Comparison of ENCODE assay signal across 23 cellular contexts in genomic region chr2:98787700-98788099, GRCh38. TPM values are rescaled to one million over a fixed set of nuclear protein-coding genes. Genes with fewer than 3 reads are reported as not detected.
A peak's percentile ranks its signal among the peaks of the same experiment; 100 is the strongest.
DNase-seq lines count a peak whose midpoint lies in the region; ATAC-seq and TF ChIP-seq lines count a peak whose summit lies in the region.
"Had no signal": no experiment of that assay in that cellular context is flagged by ENCODE, and none has a peak within 500 bp of the region (broad histone marks: within the 10 kb centered on the region; RNA-seq: fewer than 3 reads in every experiment).

No MANE protein-coding gene starts in this region.

- intact Hi-C loops in dorsolateral prefrontal cortex (cut with DNase I): no loop called here

- H3K9me3 ChIP-seq in BLaER1 treated with 17β-estradiol and CSF1 and Interleukin-3, amounts not matched to agents 10 nM and 100 nM (replicated peaks in 1 of 11): peaks cover 2 to 5% (median 3%) of the 10 kb centered on the region in 11 experiments; a peak in 21 of 22 replicates
- H3K9me3 ChIP-seq in HEK293 (ENCODE audit: control insufficient read depth, insufficient read depth, low read depth, low read length): no peaks in the 10 kb centered on the region
- H3K9me3 ChIP-seq in WERI-Rb-1 (ENCODE audit: severe bottlenecking): no peaks in the 10 kb centered on the region
- H3K9me3 ChIP-seq in osteoblast (ENCODE audit: low read depth, low read length): no peaks in the 10 kb centered on the region
- H3K9me3 ChIP-seq: BE2C, SJSA1 had no signal

- POLR2A ChIA-PET in HEK293 (lab: Yijun Ruan, JAX): no interaction called here

- H3K9ac ChIP-seq in BLaER1 treated with 17β-estradiol and CSF1 and Interleukin-3, amounts not matched to agents 10 nM and 100 nM: peak overlapping the region in 7 of 11 experiments; percentile 2 to 64 (median 55); a peak in 9 of 22 replicates

- DNase-seq in WERI-Rb-1 (peak; percentile 61), osteoblast (ENCODE audit: insufficient read length, low spot score, missing footprints) (peak; percentile 14), medulla oblongata (ENCODE audit: extremely low spot score) (no peak), dorsolateral prefrontal cortex (no peak)
- no peak for DNase-seq in stimulated activated CD4-positive, alpha-beta T cell treated with anti-CD3 and anti-CD28 coated beads, Interleukin-15, amount 100 ng/mL, for 24 hours
- DNase-seq: BE2C; CD4-positive, alpha-beta T cell; COR-L47; DMS153; GOT3; KG1; NCI-H1105; NCI-H146; NCI-H2029; NCI-H2227 treated with DMSO at 0.1 percent for 48 hours; NCI-H510A; NK-92 treated with Interleukin-12 subunit alpha and Interleukin-12 subunit beta, amount 100 ng/mL, for 24 hours; OCI-M1 had no signal

- peak overlapping the region in 4 of 10 experiments; percentile 27 to 49 (median 38); a peak in 5 of 20 replicates for H3K4me3 ChIP-seq in BLaER1 treated with 17β-estradiol and CSF1 and Interleukin-3, amounts not matched to agents 10 nM and 100 nM
- no peak overlapping the region for H3K4me3 ChIP-seq in HEK293 (ENCODE audit: low read depth, low read length)
- H3K4me3 ChIP-seq in WERI-Rb-1 (ENCODE audit: low read depth, low read length): no peak overlapping the region
- no peak overlapping the region for H3K4me3 ChIP-seq in osteoblast (ENCODE audit: insufficient read depth, low read length)
- no peak overlapping the region for H3K4me3 ChIP-seq in dorsolateral prefrontal cortex
- H3K4me3 ChIP-seq: SJSA1 had no signal

- peak overlapping the region in 8 of 11 experiments; percentile 8 to 74 (median 57); a peak in 15 of 22 replicates for H3K27ac ChIP-seq in BLaER1 treated with 17β-estradiol and CSF1 and Interleukin-3, amounts not matched to agents 10 nM and 100 nM
- no peak overlapping the region for H3K27ac ChIP-seq in HEK293 (ENCODE audit: extremely low read depth, low read depth, low read length)
- no peak overlapping the region; the same call in 1 of the 2 replicates for H3K27ac ChIP-seq in WERI-Rb-1
- H3K27ac ChIP-seq in osteoblast (ENCODE audit: low read depth, low read length): no peak overlapping the region
- H3K27ac ChIP-seq in dorsolateral prefrontal cortex: no peak overlapping the region
- H3K27ac ChIP-seq: SJSA1 had no signal

- H3K36me3 ChIP-seq in BLaER1 treated with 17β-estradiol and CSF1 and Interleukin-3, amounts not matched to agents 10 nM and 100 nM: no peaks in the 10 kb centered on the region
- H3K36me3 ChIP-seq in HEK293 (ENCODE audit: control insufficient read depth in 2 of 2, insufficient read depth in 1 of 2, low read length in 2 of 2) (no peaks in the 10 kb centered on the region), WERI-Rb-1 (no peaks in the 10 kb centered on the region), osteoblast (ENCODE audit: insufficient read depth, low read length) (no peaks in the 10 kb centered on the region)
- H3K36me3 ChIP-seq: BE2C, SJSA1 had no signal

- H4K20me1 ChIP-seq in BLaER1 treated with 17β-estradiol and CSF1 and Interleukin-3, amounts not matched to agents 10 nM and 100 nM: no peaks in the 10 kb centered on the region
- no peaks in the 10 kb centered on the region for H4K20me1 ChIP-seq in osteoblast (ENCODE audit: insufficient read depth, low read length)

- peaks cover 23 to 54% (median 49%) of the 10 kb centered on the region in 10 experiments for H3K4me1 ChIP-seq in BLaER1 treated with 17β-estradiol and CSF1 and Interleukin-3, amounts not matched to agents 10 nM and 100 nM
- H3K4me1 ChIP-seq in HEK293 (ENCODE audit: control insufficient read depth, insufficient read depth, low read length) (peaks cover 2% of the 10 kb centered on the region; the same call in 1 of the 2 replicates), osteoblast (ENCODE audit: insufficient read depth, low read length) (no peaks in the 10 kb centered on the region)
- H3K4me1 ChIP-seq: BE2C, SJSA1 had no signal

- H3K4me2 ChIP-seq in BLaER1 treated with 17β-estradiol and CSF1 and Interleukin-3, amounts not matched to agents 10 nM and 100 nM: peak overlapping the region; percentile 73 to 97 (median 90)
- H3K4me2 ChIP-seq in osteoblast (ENCODE audit: insufficient read depth, low read length): no peak overlapping the region

- H3K27me3 ChIP-seq in BLaER1 treated with 17β-estradiol and CSF1 and Interleukin-3, amounts not matched to agents 10 nM and 100 nM: no peaks in the 10 kb centered on the region
- H3K27me3 ChIP-seq in WERI-Rb-1 (ENCODE audit: insufficient read depth, low read depth, severe bottlenecking): no peaks in the 10 kb centered on the region
- H3K27me3 ChIP-seq in osteoblast (ENCODE audit: insufficient read depth, low read length): peaks cover 15% of the 10 kb centered on the region
- no peaks in the 10 kb centered on the region for H3K27me3 ChIP-seq in dorsolateral prefrontal cortex
- H3K27me3 ChIP-seq: BE2C, SJSA1 had no signal

- no peak for ATAC-seq in HG03097 (IDR thresholded peaks at IDR 0.05; ENCODE audit: low FRiP score, unreplicated experiment)
- ATAC-seq: HCT116 had no signal

- TF ChIP-seq CTCF in HEK293 (tag by site-specific recombination; IDR thresholded peaks at IDR 0.05) (no peak), WERI-Rb-1 (IDR thresholded peaks at IDR 0.05; ENCODE audit: low read depth, low read length) (no peak), osteoblast (IDR thresholded peaks at IDR 0.05; ENCODE audit: extremely low read depth, low read depth, low read length) (no peak), dorsolateral prefrontal cortex (IDR thresholded peaks at IDR 0.05 in 54 of 56, conservative IDR thresholded peaks at IDR 0.05 in 2 of 56; ENCODE audit: low read depth in 1 of 56, partially characterized antibody in 56 of 56) (no peak)

- CTCF ChIA-PET in HEK293 (lab: Yijun Ruan, JAX): no interaction called here

- H2AFZ ChIP-seq in osteoblast (ENCODE audit: low read length): no peak overlapping the region

- no peaks in the 10 kb centered on the region for H3K79me2 ChIP-seq in osteoblast (ENCODE audit: insufficient read depth, low read length)

TF ChIP-seq in HEK293, 187 proteins besides CTCF, POLR2A, EP300 and RAD21:
- peak; percentile 35; the same call in 1 of the 2 replicates for TF ChIP-seq EGR2 (tag by site-specific recombination; IDR thresholded peaks at IDR 0.05; ENCODE audit: low read depth)
- TF ChIP-seq YY1 (tag by site-specific recombination; IDR thresholded peaks at IDR 0.05): no peak
- 0 out of 2 replicates have a peak, but pooled peaks have one; percentile 16 for TF ChIP-seq ZFHX2 (tag by site-specific recombination; conservative IDR thresholded peaks at IDR 0.05)
- TF ChIP-seq HOXA7 (CRISPR knock-in tag; IDR thresholded peaks at IDR 0.05; ENCODE audit: borderline replicate concordance): no peak
- TF ChIP-seq IKZF3 (tag by site-specific recombination; IDR thresholded peaks at IDR 0.05): no peak
- TF ChIP-seq, protein P1, sequence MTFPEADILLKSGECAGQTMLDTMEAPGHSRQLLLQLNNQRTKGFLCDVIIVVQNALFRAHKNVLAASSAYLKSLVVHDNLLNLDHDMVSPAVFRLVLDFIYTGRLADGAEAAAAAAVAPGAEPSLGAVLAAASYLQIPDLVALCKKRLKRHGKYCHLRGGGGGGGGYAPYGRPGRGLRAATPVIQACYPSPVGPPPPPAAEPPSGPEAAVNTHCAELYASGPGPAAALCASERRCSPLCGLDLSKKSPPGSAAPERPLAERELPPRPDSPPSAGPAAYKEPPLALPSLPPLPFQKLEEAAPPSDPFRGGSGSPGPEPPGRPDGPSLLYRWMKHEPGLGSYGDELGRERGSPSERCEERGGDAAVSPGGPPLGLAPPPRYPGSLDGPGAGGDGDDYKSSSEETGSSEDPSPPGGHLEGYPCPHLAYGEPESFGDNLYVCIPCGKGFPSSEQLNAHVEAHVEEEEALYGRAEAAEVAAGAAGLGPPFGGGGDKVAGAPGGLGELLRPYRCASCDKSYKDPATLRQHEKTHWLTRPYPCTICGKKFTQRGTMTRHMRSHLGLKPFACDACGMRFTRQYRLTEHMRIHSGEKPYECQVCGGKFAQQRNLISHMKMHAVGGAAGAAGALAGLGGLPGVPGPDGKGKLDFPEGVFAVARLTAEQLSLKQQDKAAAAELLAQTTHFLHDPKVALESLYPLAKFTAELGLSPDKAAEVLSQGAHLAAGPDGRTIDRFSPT (tag by site-specific recombination; IDR thresholded peaks at IDR 0.05): no peak
- TF ChIP-seq ZEB2 (tag by site-specific recombination; IDR thresholded peaks at IDR 0.05): no peak
- no peak for TF ChIP-seq ZBTB49 (tag by site-specific recombination; IDR thresholded peaks at IDR 0.05; ENCODE audit: low read depth)
- TF ChIP-seq ZNF223 (tag by site-specific recombination; IDR thresholded peaks at IDR 0.05): no peak

RNA-seq across cellular contexts. Expression of gene MGAT4A, which starts 56.8 kb away (rescaled TPM):
- total RNA-seq in osteoblast (under 0.01 and 0.36 TPM in 2 replicates), dorsolateral prefrontal cortex (10 to 100 TPM; 42.8 to 86.5 (median 65.9) TPM)
- total RNA-seq: SJSA1 had no signal

Comparison
In these comparisons a context has a peak if more than half of its experiments do, and no peak if none do; other contexts are left out.
1. H3K27ac ChIP-seq: peak in BLaER1 treated with 17β-estradiol and CSF1 and Interleukin-3, amounts not matched to agents 10 nM and 100 nM (8 of 11); none in HEK293 (single experiment), WERI-Rb-1 (single experiment), osteoblast (single experiment) and dorsolateral prefrontal cortex (0 of 59).
2. DNase-seq: peak in WERI-Rb-1 (single experiment) and osteoblast (single experiment); none in medulla oblongata (single experiment), stimulated activated CD4-positive, alpha-beta T cell treated with anti-CD3 and anti-CD28 coated beads, Interleukin-15, amount 100 ng/mL, for 24 hours (single experiment) and dorsolateral prefrontal cortex (0 of 10).
3. RNA of gene MGAT4A, which starts 56.8 kb away (total RNA-seq): 42.8 to 86.5 TPM in dorsolateral prefrontal cortex; under 0.01 to 0.36 TPM in osteoblast; every median in the first group is over 10 times any median in the second.